ENCODE assay signal across 8 cellular contexts in genomic region chr4:140242357-140243284, GRCh38.
A peak's percentile ranks its signal among the peaks of the same experiment; 100 is the strongest.
DNase-seq lines count a peak whose midpoint lies in the region; ATAC-seq and TF ChIP-seq lines count a peak whose summit lies in the region.

No MANE protein-coding gene starts in this region.

- no peaks in the 10 kb centered on the region for H3K9me3 Mint-ChIP-seq in mesothelial cell of epicardium

- H3K27me3 Mint-ChIP-seq in mesothelial cell of epicardium (ENCODE audit: low read depth): no peaks in the 10 kb centered on the region

- H3K4me1 Mint-ChIP-seq in mesothelial cell of epicardium: peaks cover 52% of the 10 kb centered on the region

- H3K4me3 Mint-ChIP-seq in mesothelial cell of epicardium: no peak overlapping the region

- ATAC-seq in HG02884 (IDR thresholded peaks at IDR 0.05; ENCODE audit: unreplicated experiment): peak; percentile 64

- H3K27ac Mint-ChIP-seq in mesothelial cell of epicardium: peak overlapping the region; percentile 89

- TF ChIP-seq CTCF in mesothelial cell of epicardium (IDR thresholded peaks at IDR 0.05; ENCODE audit: unreplicated experiment): no peak

- H3K36me3 Mint-ChIP-seq in mesothelial cell of epicardium: no peaks in the 10 kb centered on the region

- DNase-seq in NCI-H1092 treated with DMSO at 0.1 percent for 48 hours (lab: John Stamatoyannopoulos, UW): peak; percentile 55
- DNase-seq in NCI-H1092 (lab: John Stamatoyannopoulos, UW): no peak
- DNase-seq in SIG-M5 treated with dmso at 0.1 percent for 504 hours (lab: John Stamatoyannopoulos, UW; ENCODE audit: unreplicated experiment): peak; percentile 73
- DNase-seq in mesothelial cell of epicardium (ENCODE audit: low spot score in 2 of 2, unreplicated experiment in 2 of 2): no peak
- no peak for DNase-seq in midbrain (lab: John Stamatoyannopoulos, UW)
- DNase-seq in cortex of kidney (lab: John Stamatoyannopoulos, UW): no peak
- no peak for DNase-seq in amniotic stem cell (lab: John Stamatoyannopoulos, UW)

Comparison
In these comparisons a context has a peak if more than half of its experiments do, and no peak if none do; other contexts are left out.
1. DNase-seq: peak in NCI-H1092 treated with DMSO at 0.1 percent for 48 hours (single experiment) and SIG-M5 treated with dmso at 0.1 percent for 504 hours (single experiment); none in NCI-H1092 (single experiment), mesothelial cell of epicardium (0 of 2), midbrain (single experiment), cortex of kidney (single experiment) and amniotic stem cell (single experiment).